9 cellular contexts compared by ENCODE assay signal in the genomic region with DNA sequence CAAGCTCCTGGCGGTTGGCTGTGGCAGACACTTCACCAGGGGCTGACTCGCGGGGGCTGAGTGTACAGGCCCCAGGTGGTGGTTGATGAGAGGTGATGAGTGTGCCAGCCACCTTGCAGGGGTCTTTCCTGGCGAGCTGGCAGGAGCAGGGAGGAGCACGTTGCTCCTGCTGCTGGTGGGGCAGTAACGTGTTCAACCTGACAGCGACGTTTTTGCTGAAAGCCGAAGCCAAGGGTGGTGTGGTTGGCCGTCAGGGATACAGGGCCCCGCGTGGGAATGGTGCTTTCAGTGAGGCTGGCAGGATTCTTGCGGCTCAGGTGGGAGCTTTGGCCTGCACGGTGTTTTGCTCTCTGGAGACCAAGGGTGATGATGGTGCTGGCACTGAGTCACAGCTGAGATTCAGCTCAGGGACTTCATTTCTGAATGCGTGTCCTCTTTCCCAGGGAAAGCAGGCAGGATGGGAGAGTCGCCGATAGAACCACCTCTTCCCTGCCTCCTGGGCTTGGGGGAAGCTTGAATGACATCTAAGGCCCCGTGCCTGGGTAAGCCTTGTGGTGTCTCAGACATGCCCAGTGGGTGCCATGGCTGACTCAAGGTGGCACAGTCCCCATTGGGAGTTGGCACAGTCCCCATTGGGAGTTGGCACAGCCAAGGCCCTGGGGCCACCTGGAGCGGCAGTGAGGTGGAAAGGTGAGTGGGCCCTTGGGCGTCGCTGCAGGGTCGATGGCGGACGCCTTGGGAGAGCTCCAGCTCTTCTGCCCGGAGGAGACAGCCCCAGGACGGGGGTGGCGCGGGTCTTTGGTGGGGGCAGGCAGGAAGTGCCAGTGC. TPM values are rescaled to one million over a fixed set of nuclear protein-coding genes. Genes with fewer than 3 reads are reported as not detected.
A peak's percentile ranks its signal among the peaks of the same experiment; 100 is the strongest.
DNase-seq lines count a peak whose midpoint lies in the region; ATAC-seq and TF ChIP-seq lines count a peak whose summit lies in the region.
"Had no signal": no experiment of that assay in that cellular context is flagged by ENCODE, and none has a peak within 500 bp of the region (broad histone marks: within the 10 kb centered on the region; RNA-seq: fewer than 3 reads in every experiment).

No MANE protein-coding gene starts in this region.

- no peak for ATAC-seq in activated CD8-positive, alpha-beta memory T cell treated with anti-CD3 and anti-CD28 coated beads, Interleukin-2, amount 10 ng/mL, durations not matched to agents 7 days and 5 days

- H2AFZ ChIP-seq in parathyroid adenoma, result no peak overlapping the region

- H3K9ac ChIP-seq in parathyroid adenoma, result no peak overlapping the region

- no peaks in the 10 kb centered on the region for H3K9me3 Mint-ChIP-seq in CD8-positive, alpha-beta memory T cell
- H3K9me3 Mint-ChIP-seq in activated naive CD8-positive, alpha-beta T cell (ENCODE audit: low read depth), result no peaks in the 10 kb centered on the region
- H3K9me3 Mint-ChIP-seq in activated CD8-positive, alpha-beta memory T cell treated with anti-CD3 and anti-CD28 coated beads, Interleukin-2, amount 10 ng/mL, durations not matched to agents 7 days and 5 days (ENCODE audit: low read depth), result no peaks in the 10 kb centered on the region

- peak overlapping the region in 6 of 8 donors; percentile 72 to 92 (median 80) for H3K27ac Mint-ChIP-seq in CD8-positive, alpha-beta memory T cell
- peak overlapping the region; percentile 76 for H3K27ac Mint-ChIP-seq in activated naive CD8-positive, alpha-beta T cell
- no peak overlapping the region for H3K27ac Mint-ChIP-seq in activated CD8-positive, alpha-beta memory T cell treated with anti-CD3 and anti-CD28 coated beads, Interleukin-2, amount 10 ng/mL, durations not matched to agents 7 days and 5 days

- peaks cover 0 to 4% of the 10 kb centered on the region in 2 donors for H3K27me3 Mint-ChIP-seq in CD8-positive, alpha-beta memory T cell
- H3K27me3 Mint-ChIP-seq in activated naive CD8-positive, alpha-beta T cell, result no peaks in the 10 kb centered on the region
- H3K27me3 Mint-ChIP-seq in activated CD8-positive, alpha-beta memory T cell treated with anti-CD3 and anti-CD28 coated beads, Interleukin-2, amount 10 ng/mL, durations not matched to agents 7 days and 5 days, result no peaks in the 10 kb centered on the region

- no peak overlapping the region for H3K27ac ChIP-seq in CD8-positive, alpha-beta memory T cell (ENCODE audit: low read depth, low read length)
- peak overlapping the region; percentile 72 for H3K27ac ChIP-seq in parathyroid adenoma

- H3K4me1 ChIP-seq in CD8-positive, alpha-beta memory T cell (ENCODE audit: insufficient read depth, low read length), result peaks cover 38% of the 10 kb centered on the region
- peaks cover 27% of the 10 kb centered on the region for H3K4me1 ChIP-seq in parathyroid adenoma

- TF ChIP-seq CTCF in fibroblast of the aortic adventitia (IDR thresholded peaks at IDR 0.05; ENCODE audit: insufficient read depth, low read length), result no peak
- no peak for TF ChIP-seq CTCF in parathyroid adenoma (IDR thresholded peaks at IDR 0.05)

- H3K4me2 ChIP-seq in parathyroid adenoma (ENCODE audit: low read length), result peak overlapping the region; percentile 40

- peaks cover 53 to 80% (median 60%) of the 10 kb centered on the region in 3 donors for H3K4me1 Mint-ChIP-seq in CD8-positive, alpha-beta memory T cell
- H3K4me1 Mint-ChIP-seq in activated naive CD8-positive, alpha-beta T cell (ENCODE audit: low read depth), result peaks cover 48% of the 10 kb centered on the region
- H3K4me1 Mint-ChIP-seq in activated CD8-positive, alpha-beta memory T cell treated with anti-CD3 and anti-CD28 coated beads, Interleukin-2, amount 10 ng/mL, durations not matched to agents 7 days and 5 days, result peaks cover 44% of the 10 kb centered on the region

- no peak for DNase-seq in CD8-positive, alpha-beta memory T cell
- DNase-seq in fibroblast of the aortic adventitia (ENCODE audit: low read depth) (no peak), cerebellum (ENCODE audit: low spot score) (no peak)
- DNase-seq in stimulated activated CD4-positive, alpha-beta T cell treated with anti-CD3 and anti-CD28 coated beads, Interleukin-2, amount 100 ng/mL, for 24 hours, result no peak
- DNase-seq in stimulated activated CD8-positive, alpha-beta memory T cell treated with anti-CD3 and anti-CD28 coated beads, Interleukin-4, amount 100 ng/mL, for 48 hours, result no peak
- DNase-seq in activated CD8-positive, alpha-beta memory T cell treated with anti-CD3 and anti-CD28 coated beads, Interleukin-2, amount 10 ng/mL, durations not matched to agents 7 days and 5 days, result no peak
- DNase-seq: NCI-H1436 had no signal

- H3K36me3 ChIP-seq in CD8-positive, alpha-beta memory T cell (ENCODE audit: insufficient read depth, low read length), result peaks cover 36% of the 10 kb centered on the region
- no peaks in the 10 kb centered on the region for H3K36me3 ChIP-seq in parathyroid adenoma (ENCODE audit: control insufficient read depth, insufficient read depth, low read length)

- no peaks in the 10 kb centered on the region for H3K9me3 ChIP-seq in CD8-positive, alpha-beta memory T cell (ENCODE audit: low read length)
- no peaks in the 10 kb centered on the region for H3K9me3 ChIP-seq in parathyroid adenoma (ENCODE audit: control insufficient read depth, low read length)

- H3K4me3 Mint-ChIP-seq in CD8-positive, alpha-beta memory T cell, result peak overlapping the region in 3 of 7 donors; percentile 6 to 50 (median 16)
- peak overlapping the region; percentile 47 for H3K4me3 Mint-ChIP-seq in activated naive CD8-positive, alpha-beta T cell
- H3K4me3 Mint-ChIP-seq in activated CD8-positive, alpha-beta memory T cell treated with anti-CD3 and anti-CD28 coated beads, Interleukin-2, amount 10 ng/mL, durations not matched to agents 7 days and 5 days, result no peak overlapping the region

- peaks cover 71% of the 10 kb centered on the region for H3K79me2 ChIP-seq in parathyroid adenoma

- no peak overlapping the region for H3K4me3 ChIP-seq in CD8-positive, alpha-beta memory T cell (ENCODE audit: low read length)
- H3K4me3 ChIP-seq in fibroblast of the aortic adventitia (ENCODE audit: low read depth, low read length) (peak overlapping the region; percentile 10), parathyroid adenoma (ENCODE audit: low read depth, low read length) (peak overlapping the region; percentile 42)

- H3K36me3 Mint-ChIP-seq in CD8-positive, alpha-beta memory T cell, result peaks cover 4 to 63% (median 8%) of the 10 kb centered on the region in 3 donors
- no peaks in the 10 kb centered on the region for H3K36me3 Mint-ChIP-seq in activated naive CD8-positive, alpha-beta T cell
- peaks cover 24% of the 10 kb centered on the region for H3K36me3 Mint-ChIP-seq in activated CD8-positive, alpha-beta memory T cell treated with anti-CD3 and anti-CD28 coated beads, Interleukin-2, amount 10 ng/mL, durations not matched to agents 7 days and 5 days

- POLR2A ChIA-PET in CD8-positive, alpha-beta memory T cell (lab: Charles Lee), result no interaction called here

- no peaks in the 10 kb centered on the region for H3K27me3 ChIP-seq in CD8-positive, alpha-beta memory T cell (ENCODE audit: insufficient read depth, low read length, poor library complexity, severe bottlenecking)
- no peaks in the 10 kb centered on the region for H3K27me3 ChIP-seq in parathyroid adenoma (ENCODE audit: control insufficient read depth, insufficient read depth, low read length)

- CTCF ChIA-PET in CD8-positive, alpha-beta memory T cell (lab: Charles Lee), result interaction anchor here (0.7 to 1.0 kb wide), 2 partner anchors 29 to 172 kb away, joined by 4 to 5 read pairs; no protein-coding TSS in a partner anchor
- CTCF ChIA-PET in activated CD8-positive, alpha-beta memory T cell treated with anti-CD3 and anti-CD28 coated beads, Interleukin-2, amount 10 ng/mL, durations not matched to agents 7 days and 5 days (lab: Charles Lee), result no interaction called here

RNA-seq across cellular contexts. Expression of gene DAZAP1, which starts 8.8 kb away (rescaled TPM):
- total RNA-seq in CD8-positive, alpha-beta memory T cell, result 100 to 1,000 TPM; 253 TPM
- polyA plus RNA-seq in CD8-positive, alpha-beta memory T cell, result 7.7 TPM
- total RNA-seq in fibroblast of the aortic adventitia (ENCODE audit: low replicate concordance) (17.3 and 43.8 TPM in 2 replicates), cerebellum (26.9 TPM)
- total RNA-seq in activated CD8-positive, alpha-beta memory T cell treated with anti-CD3 and anti-CD28 coated beads, Interleukin-2, amount 10 ng/mL, durations not matched to agents 7 days and 5 days, result 100 to 1,000 TPM; 275 to 283 TPM

RNA-seq across cellular contexts. Expression of gene GAMT, which starts 14.9 kb away (rescaled TPM):
- total RNA-seq in CD8-positive, alpha-beta memory T cell, result 10 to 100 TPM; 29.0 to 29.5 TPM
- polyA plus RNA-seq in CD8-positive, alpha-beta memory T cell, result 20.4 TPM
- total RNA-seq in fibroblast of the aortic adventitia (ENCODE audit: low replicate concordance), result 8.8 and 40.6 TPM in 2 replicates
- 10.3 TPM for total RNA-seq in cerebellum
- 10 to 100 TPM; 19.3 to 20.4 TPM for total RNA-seq in activated CD8-positive, alpha-beta memory T cell treated with anti-CD3 and anti-CD28 coated beads, Interleukin-2, amount 10 ng/mL, durations not matched to agents 7 days and 5 days

RNA-seq across cellular contexts. Expression of gene RPS15, which starts 22.0 kb away (rescaled TPM):
- 1,000 to 10,000 TPM; 1,485 to 1,540 TPM for total RNA-seq in CD8-positive, alpha-beta memory T cell
- 2,756 TPM for polyA plus RNA-seq in CD8-positive, alpha-beta memory T cell
- total RNA-seq in fibroblast of the aortic adventitia (ENCODE audit: low replicate concordance), result 567 and 712 TPM in 2 replicates
- 280 TPM for total RNA-seq in cerebellum
- 1,000 to 10,000 TPM; 1,331 to 1,537 TPM for total RNA-seq in activated CD8-positive, alpha-beta memory T cell treated with anti-CD3 and anti-CD28 coated beads, Interleukin-2, amount 10 ng/mL, durations not matched to agents 7 days and 5 days

RNA-seq across cellular contexts. Expression of gene NDUFS7, which starts 32.5 kb away (rescaled TPM):
- 100 to 1,000 TPM; 102 to 104 TPM for total RNA-seq in CD8-positive, alpha-beta memory T cell
- 207 TPM for polyA plus RNA-seq in CD8-positive, alpha-beta memory T cell
- total RNA-seq in fibroblast of the aortic adventitia (ENCODE audit: low replicate concordance) (14.6 and 40.7 TPM in 2 replicates), cerebellum (27.6 TPM)
- 100 to 1,000 TPM; 124 to 135 TPM for total RNA-seq in activated CD8-positive, alpha-beta memory T cell treated with anti-CD3 and anti-CD28 coated beads, Interleukin-2, amount 10 ng/mL, durations not matched to agents 7 days and 5 days

RNA-seq across cellular contexts. Expression of gene APC2, which starts 33.7 kb away (rescaled TPM):
- total RNA-seq in CD8-positive, alpha-beta memory T cell, result under 1 TPM; 0.09 to 0.11 TPM
- not detected for polyA plus RNA-seq in CD8-positive, alpha-beta memory T cell
- total RNA-seq in fibroblast of the aortic adventitia (ENCODE audit: low replicate concordance), result 0.27 and 0.57 TPM in 2 replicates
- 137 TPM for total RNA-seq in cerebellum
- total RNA-seq in activated CD8-positive, alpha-beta memory T cell treated with anti-CD3 and anti-CD28 coated beads, Interleukin-2, amount 10 ng/mL, durations not matched to agents 7 days and 5 days, result under 1 TPM; 0.03 to 0.12 TPM
